ENCODE assay signal across 28 cellular contexts in the genomic region with DNA sequence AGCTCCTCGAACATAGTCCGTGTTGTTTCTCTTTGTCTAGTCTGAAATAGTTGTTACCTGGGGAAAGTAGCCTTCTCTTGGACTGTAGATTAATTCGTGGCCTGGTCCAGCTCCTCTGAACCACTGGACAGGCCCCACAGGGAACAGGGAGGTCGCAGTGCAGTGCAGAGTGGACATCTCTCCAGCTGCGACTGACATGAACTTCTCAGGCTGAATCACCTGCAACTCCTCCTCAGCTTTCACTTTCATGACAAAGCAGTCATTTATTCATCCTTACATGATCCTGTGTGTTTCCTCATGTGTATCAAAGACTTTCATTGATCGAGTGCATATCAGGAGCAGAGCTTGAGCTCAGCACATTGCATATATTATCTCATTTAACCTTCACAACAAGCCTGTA. TPM values are rescaled to one million over a fixed set of nuclear protein-coding genes. Genes with fewer than 3 reads are reported as not detected.
DNase-seq lines count a peak whose midpoint lies in the region; ATAC-seq lines count a peak whose summit lies in the region.
"Had no signal": no experiment of that assay in that cellular context is flagged by ENCODE, and none has a peak within 500 bp of the region (broad histone marks: within the 10 kb centered on the region; RNA-seq: fewer than 3 reads in every experiment).

No MANE protein-coding gene starts in this region.

- H3K36me3 Mint-ChIP-seq in activated T-cell treated with anti-CD3 and anti-CD28 coated beads, Interleukin-2, amount 50 U/mL, for 4 hours (ENCODE audit: insufficient read depth) = peaks cover 22% of the 10 kb centered on the region
- H3K36me3 Mint-ChIP-seq in T-helper 17 cell (ENCODE audit: low read depth) = no peaks in the 10 kb centered on the region
- peaks cover 29% of the 10 kb centered on the region for H3K36me3 Mint-ChIP-seq in activated naive CD8-positive, alpha-beta T cell

- peak; percentile 49 to 61 for ATAC-seq in activated T-cell treated with anti-CD3 and anti-CD28 coated beads, Interleukin-2, amount 50 U/mL, for 4 hours
- ATAC-seq in T-helper 17 cell = no peak
- ATAC-seq in stimulated activated naive CD8-positive, alpha-beta T cell treated with anti-CD3 and anti-CD28 coated beads, Interleukin-15, amount 100 ng/mL, for 72 hours = peak; percentile 21
- ATAC-seq: gastroesophageal sphincter, PC-3 had no signal

- H3K4me3 Mint-ChIP-seq in activated T-cell treated with anti-CD3 and anti-CD28 coated beads, Interleukin-2, amount 50 U/mL, for 4 hours = peak overlapping the region; percentile 68
- peak overlapping the region; percentile 57 for H3K4me3 Mint-ChIP-seq in T-helper 17 cell
- H3K4me3 Mint-ChIP-seq in activated naive CD8-positive, alpha-beta T cell = peak overlapping the region; percentile 83
- H3K4me3 Mint-ChIP-seq in stimulated activated naive CD8-positive, alpha-beta T cell treated with anti-CD3 and anti-CD28 coated beads, Interleukin-15, amount 100 ng/mL, for 72 hours = peak overlapping the region; percentile 82 to 85

- no peaks in the 10 kb centered on the region for H3K9me3 ChIP-seq in T-helper 17 cell (ENCODE audit: control insufficient read depth, low read length, poor library complexity, severe bottlenecking)
- H3K9me3 ChIP-seq: gastroesophageal sphincter, HAP-1, neutrophil, right atrium auricular region, stomach, tibial artery had no signal

- no peaks in the 10 kb centered on the region for H3K27me3 Mint-ChIP-seq in activated T-cell treated with anti-CD3 and anti-CD28 coated beads, Interleukin-2, amount 50 U/mL, for 4 hours (ENCODE audit: low read depth)
- no peaks in the 10 kb centered on the region for H3K27me3 Mint-ChIP-seq in T-helper 17 cell
- H3K27me3 Mint-ChIP-seq in activated naive CD8-positive, alpha-beta T cell = no peaks in the 10 kb centered on the region
- no peaks in the 10 kb centered on the region for H3K27me3 Mint-ChIP-seq in stimulated activated naive CD8-positive, alpha-beta T cell treated with anti-CD3 and anti-CD28 coated beads, Interleukin-15, amount 100 ng/mL, for 72 hours

- H3K4me1 Mint-ChIP-seq in activated T-cell treated with anti-CD3 and anti-CD28 coated beads, Interleukin-2, amount 50 U/mL, for 4 hours (ENCODE audit: low read depth) = peaks cover 85% of the 10 kb centered on the region
- H3K4me1 Mint-ChIP-seq in T-helper 17 cell = peaks cover 51% of the 10 kb centered on the region
- H3K4me1 Mint-ChIP-seq in activated naive CD8-positive, alpha-beta T cell (ENCODE audit: low read depth) = peaks cover 93% of the 10 kb centered on the region
- H3K4me1 Mint-ChIP-seq in stimulated activated naive CD8-positive, alpha-beta T cell treated with anti-CD3 and anti-CD28 coated beads, Interleukin-15, amount 100 ng/mL, for 72 hours = peaks cover 97% of the 10 kb centered on the region

- H3K9me3 Mint-ChIP-seq in activated T-cell treated with anti-CD3 and anti-CD28 coated beads, Interleukin-2, amount 50 U/mL, for 4 hours = no peaks in the 10 kb centered on the region
- no peaks in the 10 kb centered on the region for H3K9me3 Mint-ChIP-seq in activated naive CD8-positive, alpha-beta T cell (ENCODE audit: low read depth)
- peaks cover under 1 to 8% of the 10 kb centered on the region in 2 donors for H3K9me3 Mint-ChIP-seq in stimulated activated naive CD8-positive, alpha-beta T cell treated with anti-CD3 and anti-CD28 coated beads, Interleukin-15, amount 100 ng/mL, for 72 hours

- peak overlapping the region; percentile 14 for H3K27ac Mint-ChIP-seq in T-helper 17 cell
- peak overlapping the region; percentile 97 for H3K27ac Mint-ChIP-seq in activated naive CD8-positive, alpha-beta T cell
- H3K27ac Mint-ChIP-seq in stimulated activated naive CD8-positive, alpha-beta T cell treated with anti-CD3 and anti-CD28 coated beads, Interleukin-15, amount 100 ng/mL, for 72 hours = peak overlapping the region; percentile 85 to 90

- DNase-seq in activated T-cell treated with anti-CD3 and anti-CD28 coated beads, Interleukin-2, amount 50 U/mL, for 4 hours = no peak
- no peak for DNase-seq in activated T-cell treated with anti-CD3 and anti-CD28 coated beads, Interleukin-2, amount 50 U/mL, for 1 hour
- DNase-seq in T-helper 17 cell = no peak
- no peak for DNase-seq in stimulated activated naive CD8-positive, alpha-beta T cell treated with anti-CD3 and anti-CD28 coated beads, Interleukin-15, amount 100 ng/mL, for 72 hours
- DNase-seq in HT-29 (ENCODE audit: low spot score) = no peak
- no peak for DNase-seq in NK-92 treated with Interleukin-12 subunit alpha and Interleukin-12 subunit beta, amount 100 ng/mL, for 24 hours (lab: John Stamatoyannopoulos, UW)
- DNase-seq: activated CD8-positive, alpha-beta memory T cell treated with anti-CD3 and anti-CD28 coated beads, Interleukin-2, amount 50 U/mL, for 48 hours; activated gamma-delta T cell treated with Interleukin-2 at 50 U/mL for 16 hours; aorta; Kasumi-1; NCI-H1417 treated with DMSO at 0.1 percent for 48 hours; NCI-H2081 treated with DMSO at 0.1 percent for 48 hours; NCI-H226; NCI-H526 treated with DMSO at 0.1 percent for 48 hours; PC-3; posterior cingulate gyrus; stomach; tibial artery had no signal

RNA-seq across cellular contexts. Expression of a gene that starts 19.1 kb away (rescaled TPM):
- 10 to 100 TPM; 11.6 to 13.3 (median 12.0) TPM for total RNA-seq in activated T-cell treated with anti-CD3 and anti-CD28 coated beads, Interleukin-2, amount 50 U/mL, for 4 hours
- 10 to 100 TPM; 45.3 to 47.5 TPM for total RNA-seq in T-helper 17 cell
- not detected in 2 replicates for total RNA-seq in HT-29 (2014; rRNA removed; shearing (Covaris generic))
- total RNA-seq: bronchial epithelial cell, G401, kidney epithelial cell, myocyte, PC-3, right atrium auricular region, smooth muscle cell had no signal

RNA-seq across cellular contexts. Expression of a gene that starts 56.8 kb away (rescaled TPM):
- total RNA-seq in activated T-cell treated with anti-CD3 and anti-CD28 coated beads, Interleukin-2, amount 50 U/mL, for 4 hours = under 1 TPM; 0.34 to 0.78 (median 0.73) TPM
- 1 to 10 TPM; 4.4 to 4.6 TPM for total RNA-seq in T-helper 17 cell
- 0.47 TPM in 1 of 2 replicates, not detected in the other for total RNA-seq in HT-29 (2014; rRNA removed; shearing (Covaris generic))
- total RNA-seq: bronchial epithelial cell had no signal

Comparison
In these comparisons a context has a peak if more than half of its experiments do, and no peak if none do; other contexts are left out.
1. H3K27ac Mint-ChIP-seq: peak in every context shown above with its lines; median percentile 97 in activated naive CD8-positive, alpha-beta T cell; 88 in stimulated activated naive CD8-positive, alpha-beta T cell treated with anti-CD3 and anti-CD28 coated beads, Interleukin-15, amount 100 ng/mL, for 72 hours; 14 in T-helper 17 cell.
2. RNA of a gene that starts 19.1 kb away (total RNA-seq): 45.3 to 47.5 TPM in T-helper 17 cell and 11.6 to 13.3 TPM in activated T-cell treated with anti-CD3 and anti-CD28 coated beads, Interleukin-2, amount 50 U/mL, for 4 hours; not detected in HT-29; every median in the first group is over 10 times any median in the second.
3. Peak in every context shown above with its lines, with median percentiles within 50 percentile points of each other: H3K4me3 Mint-ChIP-seq.